ENCODE assay signal across 1 cellular context in the genomic region with DNA sequence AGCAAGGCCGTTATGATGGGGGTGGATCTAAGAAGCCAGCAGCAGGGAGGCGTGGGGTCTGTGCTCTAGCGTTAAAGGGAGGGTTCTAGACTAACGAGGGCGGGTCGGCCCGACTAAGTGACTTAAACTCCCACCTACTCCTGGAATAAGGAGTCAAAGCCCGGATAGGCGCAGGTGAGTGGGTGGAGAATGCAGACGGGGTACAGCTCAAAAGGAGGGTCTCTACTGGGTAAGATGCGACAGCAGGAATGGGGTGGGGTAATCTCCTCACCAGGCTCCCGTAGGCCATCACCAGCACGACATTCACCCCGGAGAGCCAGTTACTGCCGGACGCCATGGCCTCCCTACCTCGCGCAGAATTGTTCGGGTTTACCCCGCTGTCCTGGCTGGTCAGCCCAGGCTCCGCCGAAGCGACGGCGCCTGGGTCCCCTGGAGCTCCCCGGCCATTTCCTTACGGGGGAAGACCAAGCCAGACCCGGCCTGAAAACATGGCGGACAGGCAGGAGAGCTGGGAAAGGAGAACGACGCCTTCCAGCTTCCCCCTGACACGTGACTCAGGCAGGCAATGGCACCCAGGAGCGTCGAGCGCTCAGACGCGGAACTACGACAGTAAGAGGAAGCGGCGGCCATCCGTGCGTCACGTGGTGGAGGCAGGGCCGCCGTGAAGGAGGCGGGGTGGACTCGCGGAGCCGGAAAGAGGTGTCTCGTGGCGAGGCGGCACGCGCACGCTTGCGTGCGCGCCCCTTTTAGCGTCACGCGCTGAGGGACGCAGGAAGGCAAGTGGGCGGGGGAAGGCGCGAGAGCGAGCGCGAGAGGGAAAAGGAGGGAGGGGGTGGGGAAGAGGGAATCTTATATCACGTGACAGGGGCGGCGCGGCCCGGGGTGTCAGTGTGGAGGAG.
TF ChIP-seq lines count a peak whose summit lies in the region.

A gene with protein sequence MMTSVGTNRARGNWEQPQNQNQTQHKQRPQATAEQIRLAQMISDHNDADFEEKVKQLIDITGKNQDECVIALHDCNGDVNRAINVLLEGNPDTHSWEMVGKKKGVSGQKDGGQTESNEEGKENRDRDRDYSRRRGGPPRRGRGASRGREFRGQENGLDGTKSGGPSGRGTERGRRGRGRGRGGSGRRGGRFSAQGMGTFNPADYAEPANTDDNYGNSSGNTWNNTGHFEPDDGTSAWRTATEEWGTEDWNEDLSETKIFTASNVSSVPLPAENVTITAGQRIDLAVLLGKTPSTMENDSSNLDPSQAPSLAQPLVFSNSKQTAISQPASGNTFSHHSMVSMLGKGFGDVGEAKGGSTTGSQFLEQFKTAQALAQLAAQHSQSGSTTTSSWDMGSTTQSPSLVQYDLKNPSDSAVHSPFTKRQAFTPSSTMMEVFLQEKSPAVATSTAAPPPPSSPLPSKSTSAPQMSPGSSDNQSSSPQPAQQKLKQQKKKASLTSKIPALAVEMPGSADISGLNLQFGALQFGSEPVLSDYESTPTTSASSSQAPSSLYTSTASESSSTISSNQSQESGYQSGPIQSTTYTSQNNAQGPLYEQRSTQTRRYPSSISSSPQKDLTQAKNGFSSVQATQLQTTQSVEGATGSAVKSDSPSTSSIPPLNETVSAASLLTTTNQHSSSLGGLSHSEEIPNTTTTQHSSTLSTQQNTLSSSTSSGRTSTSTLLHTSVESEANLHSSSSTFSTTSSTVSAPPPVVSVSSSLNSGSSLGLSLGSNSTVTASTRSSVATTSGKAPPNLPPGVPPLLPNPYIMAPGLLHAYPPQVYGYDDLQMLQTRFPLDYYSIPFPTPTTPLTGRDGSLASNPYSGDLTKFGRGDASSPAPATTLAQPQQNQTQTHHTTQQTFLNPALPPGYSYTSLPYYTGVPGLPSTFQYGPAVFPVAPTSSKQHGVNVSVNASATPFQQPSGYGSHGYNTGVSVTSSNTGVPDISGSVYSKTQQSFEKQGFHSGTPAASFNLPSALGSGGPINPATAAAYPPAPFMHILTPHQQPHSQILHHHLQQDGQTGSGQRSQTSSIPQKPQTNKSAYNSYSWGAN (plus strand): TSS at position 885 of the 899 bp plus-strand sequence. CDS start 4,169 bp downstream, outside the sequence.

TF ChIP-seq in HepG2, 621 proteins besides CTCF, POLR2A, EP300 and RAD21 (continued from another document and continues in another):
- TF ChIP-seq, protein P1, sequence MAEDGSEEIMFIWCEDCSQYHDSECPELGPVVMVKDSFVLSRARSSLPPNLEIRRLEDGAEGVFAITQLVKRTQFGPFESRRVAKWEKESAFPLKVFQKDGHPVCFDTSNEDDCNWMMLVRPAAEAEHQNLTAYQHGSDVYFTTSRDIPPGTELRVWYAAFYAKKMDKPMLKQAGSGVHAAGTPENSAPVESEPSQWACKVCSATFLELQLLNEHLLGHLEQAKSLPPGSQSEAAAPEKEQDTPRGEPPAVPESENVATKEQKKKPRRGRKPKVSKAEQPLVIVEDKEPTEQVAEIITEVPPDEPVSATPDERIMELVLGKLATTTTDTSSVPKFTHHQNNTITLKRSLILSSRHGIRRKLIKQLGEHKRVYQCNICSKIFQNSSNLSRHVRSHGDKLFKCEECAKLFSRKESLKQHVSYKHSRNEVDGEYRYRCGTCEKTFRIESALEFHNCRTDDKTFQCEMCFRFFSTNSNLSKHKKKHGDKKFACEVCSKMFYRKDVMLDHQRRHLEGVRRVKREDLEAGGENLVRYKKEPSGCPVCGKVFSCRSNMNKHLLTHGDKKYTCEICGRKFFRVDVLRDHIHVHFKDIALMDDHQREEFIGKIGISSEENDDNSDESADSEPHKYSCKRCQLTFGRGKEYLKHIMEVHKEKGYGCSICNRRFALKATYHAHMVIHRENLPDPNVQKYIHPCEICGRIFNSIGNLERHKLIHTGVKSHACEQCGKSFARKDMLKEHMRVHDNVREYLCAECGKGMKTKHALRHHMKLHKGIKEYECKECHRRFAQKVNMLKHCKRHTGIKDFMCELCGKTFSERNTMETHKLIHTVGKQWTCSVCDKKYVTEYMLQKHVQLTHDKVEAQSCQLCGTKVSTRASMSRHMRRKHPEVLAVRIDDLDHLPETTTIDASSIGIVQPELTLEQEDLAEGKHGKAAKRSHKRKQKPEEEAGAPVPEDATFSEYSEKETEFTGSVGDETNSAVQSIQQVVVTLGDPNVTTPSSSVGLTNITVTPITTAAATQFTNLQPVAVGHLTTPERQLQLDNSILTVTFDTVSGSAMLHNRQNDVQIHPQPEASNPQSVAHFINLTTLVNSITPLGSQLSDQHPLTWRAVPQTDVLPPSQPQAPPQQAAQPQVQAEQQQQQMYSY (CRISPR knock-in tag; IDR thresholded peaks at IDR 0.05): peak; percentile 40; the same call in 1 of the 2 replicates
- TF ChIP-seq, protein P2, sequence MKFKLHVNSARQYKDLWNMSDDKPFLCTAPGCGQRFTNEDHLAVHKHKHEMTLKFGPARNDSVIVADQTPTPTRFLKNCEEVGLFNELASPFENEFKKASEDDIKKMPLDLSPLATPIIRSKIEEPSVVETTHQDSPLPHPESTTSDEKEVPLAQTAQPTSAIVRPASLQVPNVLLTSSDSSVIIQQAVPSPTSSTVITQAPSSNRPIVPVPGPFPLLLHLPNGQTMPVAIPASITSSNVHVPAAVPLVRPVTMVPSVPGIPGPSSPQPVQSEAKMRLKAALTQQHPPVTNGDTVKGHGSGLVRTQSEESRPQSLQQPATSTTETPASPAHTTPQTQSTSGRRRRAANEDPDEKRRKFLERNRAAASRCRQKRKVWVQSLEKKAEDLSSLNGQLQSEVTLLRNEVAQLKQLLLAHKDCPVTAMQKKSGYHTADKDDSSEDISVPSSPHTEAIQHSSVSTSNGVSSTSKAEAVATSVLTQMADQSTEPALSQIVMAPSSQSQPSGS (CRISPR knock-in tag; IDR thresholded peaks at IDR 0.05): peak; percentile 66
- TF ChIP-seq PRMT3 (CRISPR knock-in tag; IDR thresholded peaks at IDR 0.05; ENCODE audit: borderline replicate concordance, low read depth) (0 out of 2 replicates have a peak, but pooled peaks have one; percentile 49), ZNF776 (CRISPR knock-in tag; IDR thresholded peaks at IDR 0.05) (peak; percentile 83; the same call in 1 of the 2 replicates), ZNF207 (IDR thresholded peaks at IDR 0.05; ENCODE audit: borderline replicate concordance) (no peak), ZKSCAN1 (IDR thresholded peaks at IDR 0.05; ENCODE audit: low read length) (no peak), ZNF660 (CRISPR knock-in tag; IDR thresholded peaks at IDR 0.05; ENCODE audit: borderline replicate concordance, low read depth) (no peak), ZNF577 (CRISPR knock-in tag; IDR thresholded peaks at IDR 0.05; ENCODE audit: borderline replicate concordance, low read depth) (no peak), ZNF616 (CRISPR knock-in tag; IDR thresholded peaks at IDR 0.05; ENCODE audit: low read depth) (no peak; the same call in 1 of the 2 replicates), YY1 (IDR thresholded peaks at IDR 0.05; ENCODE audit: insufficient read depth, insufficient replicate concordance, low read depth, low read length) (peak; percentile 96), TAF1 (CRISPR knock-in tag; IDR thresholded peaks at IDR 0.05) (peak; percentile 97), AGO2 (optimal IDR thresholded peaks at IDR 0.05; ENCODE audit: low read depth, low read length) (peak; percentile 90), ESRRA (CRISPR knock-in tag; IDR thresholded peaks at IDR 0.05; ENCODE audit: low read depth) (no peak), ZNF431 (CRISPR knock-in tag; IDR thresholded peaks at IDR 0.05; ENCODE audit: borderline replicate concordance, low read depth) (peak; percentile 88; the same call in 1 of the 2 replicates), ZNF3 (CRISPR knock-in tag; IDR thresholded peaks at IDR 0.05) (0 out of 2 replicates have a peak, but pooled peaks have one; percentile 23), TSC22D2 (CRISPR knock-in tag; IDR thresholded peaks at IDR 0.05; ENCODE audit: borderline replicate concordance) (no peak), GATAD1 (CRISPR knock-in tag; IDR thresholded peaks at IDR 0.05) (peak; percentile 87), ZNF780A (CRISPR knock-in tag; IDR thresholded peaks at IDR 0.05) (peak; percentile 78; the same call in 1 of the 2 replicates), ZFYVE20 (CRISPR knock-in tag; IDR thresholded peaks at IDR 0.05; ENCODE audit: borderline replicate concordance, low read depth) (no peak), KDM1A (CRISPR knock-in tag; IDR thresholded peaks at IDR 0.05) (no peak), ZBTB8A (CRISPR knock-in tag; IDR thresholded peaks at IDR 0.05; ENCODE audit: borderline replicate concordance, low read depth) (peak; percentile 31; the same call in 1 of the 2 replicates), ZNF17 (CRISPR knock-in tag; IDR thresholded peaks at IDR 0.05) (no peak), GTF3A (CRISPR knock-in tag; conservative IDR thresholded peaks at IDR 0.05) (no peak), ZNF775 (CRISPR knock-in tag; IDR thresholded peaks at IDR 0.05; ENCODE audit: borderline replicate concordance) (no peak; the same call in 1 of the 2 replicates), XBP1 (CRISPR knock-in tag; IDR thresholded peaks at IDR 0.05) (peak; percentile 84; the same call in 1 of the 2 replicates), MIXL1 (CRISPR knock-in tag; IDR thresholded peaks at IDR 0.05) (peak; percentile 72; the same call in 1 of the 2 replicates), THAP11 (CRISPR knock-in tag; IDR thresholded peaks at IDR 0.05) (peak; percentile 90), TARDBP (CRISPR knock-in tag; IDR thresholded peaks at IDR 0.05) (peak; percentile 87)
- TF ChIP-seq, protein P3, sequence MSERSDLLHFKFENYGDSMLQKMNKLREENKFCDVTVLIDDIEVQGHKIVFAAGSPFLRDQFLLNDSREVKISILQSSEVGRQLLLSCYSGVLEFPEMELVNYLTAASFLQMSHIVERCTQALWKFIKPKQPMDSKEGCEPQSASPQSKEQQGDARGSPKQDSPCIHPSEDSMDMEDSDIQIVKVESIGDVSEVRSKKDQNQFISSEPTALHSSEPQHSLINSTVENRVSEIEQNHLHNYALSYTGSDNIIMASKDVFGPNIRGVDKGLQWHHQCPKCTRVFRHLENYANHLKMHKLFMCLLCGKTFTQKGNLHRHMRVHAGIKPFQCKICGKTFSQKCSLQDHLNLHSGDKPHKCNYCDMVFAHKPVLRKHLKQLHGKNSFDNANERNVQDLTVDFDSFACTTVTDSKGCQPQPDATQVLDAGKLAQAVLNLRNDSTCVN (CRISPR knock-in tag; IDR thresholded peaks at IDR 0.05; ENCODE audit: borderline replicate concordance): 0 out of 2 replicates have a peak, but pooled peaks have one; percentile 63
- TF ChIP-seq, protein P4, sequence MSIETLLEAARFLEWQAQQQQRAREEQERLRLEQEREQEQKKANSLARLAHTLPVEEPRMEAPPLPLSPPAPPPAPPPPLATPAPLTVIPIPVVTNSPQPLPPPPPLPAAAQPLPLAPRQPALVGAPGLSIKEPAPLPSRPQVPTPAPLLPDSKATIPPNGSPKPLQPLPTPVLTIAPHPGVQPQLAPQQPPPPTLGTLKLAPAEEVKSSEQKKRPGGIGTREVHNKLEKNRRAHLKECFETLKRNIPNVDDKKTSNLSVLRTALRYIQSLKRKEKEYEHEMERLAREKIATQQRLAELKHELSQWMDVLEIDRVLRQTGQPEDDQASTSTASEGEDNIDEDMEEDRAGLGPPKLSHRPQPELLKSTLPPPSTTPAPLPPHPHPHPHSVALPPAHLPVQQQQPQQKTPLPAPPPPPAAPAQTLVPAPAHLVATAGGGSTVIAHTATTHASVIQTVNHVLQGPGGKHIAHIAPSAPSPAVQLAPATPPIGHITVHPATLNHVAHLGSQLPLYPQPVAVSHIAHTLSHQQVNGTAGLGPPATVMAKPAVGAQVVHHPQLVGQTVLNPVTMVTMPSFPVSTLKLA (IDR thresholded peaks at IDR 0.05): peak; percentile 96
- TF ChIP-seq, protein P5, sequence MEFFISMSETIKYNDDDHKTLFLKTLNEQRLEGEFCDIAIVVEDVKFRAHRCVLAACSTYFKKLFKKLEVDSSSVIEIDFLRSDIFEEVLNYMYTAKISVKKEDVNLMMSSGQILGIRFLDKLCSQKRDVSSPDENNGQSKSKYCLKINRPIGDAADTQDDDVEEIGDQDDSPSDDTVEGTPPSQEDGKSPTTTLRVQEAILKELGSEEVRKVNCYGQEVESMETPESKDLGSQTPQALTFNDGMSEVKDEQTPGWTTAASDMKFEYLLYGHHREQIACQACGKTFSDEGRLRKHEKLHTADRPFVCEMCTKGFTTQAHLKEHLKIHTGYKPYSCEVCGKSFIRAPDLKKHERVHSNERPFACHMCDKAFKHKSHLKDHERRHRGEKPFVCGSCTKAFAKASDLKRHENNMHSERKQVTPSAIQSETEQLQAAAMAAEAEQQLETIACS (CRISPR knock-in tag; IDR thresholded peaks at IDR 0.05): peak; percentile 98
- TF ChIP-seq, protein P6, sequence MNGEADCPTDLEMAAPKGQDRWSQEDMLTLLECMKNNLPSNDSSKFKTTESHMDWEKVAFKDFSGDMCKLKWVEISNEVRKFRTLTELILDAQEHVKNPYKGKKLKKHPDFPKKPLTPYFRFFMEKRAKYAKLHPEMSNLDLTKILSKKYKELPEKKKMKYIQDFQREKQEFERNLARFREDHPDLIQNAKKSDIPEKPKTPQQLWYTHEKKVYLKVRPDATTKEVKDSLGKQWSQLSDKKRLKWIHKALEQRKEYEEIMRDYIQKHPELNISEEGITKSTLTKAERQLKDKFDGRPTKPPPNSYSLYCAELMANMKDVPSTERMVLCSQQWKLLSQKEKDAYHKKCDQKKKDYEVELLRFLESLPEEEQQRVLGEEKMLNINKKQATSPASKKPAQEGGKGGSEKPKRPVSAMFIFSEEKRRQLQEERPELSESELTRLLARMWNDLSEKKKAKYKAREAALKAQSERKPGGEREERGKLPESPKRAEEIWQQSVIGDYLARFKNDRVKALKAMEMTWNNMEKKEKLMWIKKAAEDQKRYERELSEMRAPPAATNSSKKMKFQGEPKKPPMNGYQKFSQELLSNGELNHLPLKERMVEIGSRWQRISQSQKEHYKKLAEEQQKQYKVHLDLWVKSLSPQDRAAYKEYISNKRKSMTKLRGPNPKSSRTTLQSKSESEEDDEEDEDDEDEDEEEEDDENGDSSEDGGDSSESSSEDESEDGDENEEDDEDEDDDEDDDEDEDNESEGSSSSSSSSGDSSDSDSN (CRISPR knock-in tag; IDR thresholded peaks at IDR 0.05): peak; percentile 47
- TF ChIP-seq, protein P7, sequence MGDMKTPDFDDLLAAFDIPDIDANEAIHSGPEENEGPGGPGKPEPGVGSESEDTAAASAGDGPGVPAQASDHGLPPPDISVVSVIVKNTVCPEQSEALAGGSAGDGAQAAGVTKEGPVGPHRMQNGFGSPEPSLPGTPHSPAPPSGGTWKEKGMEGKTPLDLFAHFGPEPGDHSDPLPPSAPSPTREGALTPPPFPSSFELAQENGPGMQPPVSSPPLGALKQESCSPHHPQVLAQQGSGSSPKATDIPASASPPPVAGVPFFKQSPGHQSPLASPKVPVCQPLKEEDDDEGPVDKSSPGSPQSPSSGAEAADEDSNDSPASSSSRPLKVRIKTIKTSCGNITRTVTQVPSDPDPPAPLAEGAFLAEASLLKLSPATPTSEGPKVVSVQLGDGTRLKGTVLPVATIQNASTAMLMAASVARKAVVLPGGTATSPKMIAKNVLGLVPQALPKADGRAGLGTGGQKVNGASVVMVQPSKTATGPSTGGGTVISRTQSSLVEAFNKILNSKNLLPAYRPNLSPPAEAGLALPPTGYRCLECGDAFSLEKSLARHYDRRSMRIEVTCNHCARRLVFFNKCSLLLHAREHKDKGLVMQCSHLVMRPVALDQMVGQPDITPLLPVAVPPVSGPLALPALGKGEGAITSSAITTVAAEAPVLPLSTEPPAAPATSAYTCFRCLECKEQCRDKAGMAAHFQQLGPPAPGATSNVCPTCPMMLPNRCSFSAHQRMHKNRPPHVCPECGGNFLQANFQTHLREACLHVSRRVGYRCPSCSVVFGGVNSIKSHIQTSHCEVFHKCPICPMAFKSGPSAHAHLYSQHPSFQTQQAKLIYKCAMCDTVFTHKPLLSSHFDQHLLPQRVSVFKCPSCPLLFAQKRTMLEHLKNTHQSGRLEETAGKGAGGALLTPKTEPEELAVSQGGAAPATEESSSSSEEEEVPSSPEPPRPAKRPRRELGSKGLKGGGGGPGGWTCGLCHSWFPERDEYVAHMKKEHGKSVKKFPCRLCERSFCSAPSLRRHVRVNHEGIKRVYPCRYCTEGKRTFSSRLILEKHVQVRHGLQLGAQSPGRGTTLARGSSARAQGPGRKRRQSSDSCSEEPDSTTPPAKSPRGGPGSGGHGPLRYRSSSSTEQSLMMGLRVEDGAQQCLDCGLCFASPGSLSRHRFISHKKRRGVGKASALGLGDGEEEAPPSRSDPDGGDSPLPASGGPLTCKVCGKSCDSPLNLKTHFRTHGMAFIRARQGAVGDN (CRISPR knock-in tag; IDR thresholded peaks at IDR 0.05): peak; percentile 99
